15 cellular contexts compared by ENCODE assay signal in genomic region chr11:15525582-15525981, GRCh38.
DNase-seq lines count a peak whose midpoint lies in the region; ATAC-seq and TF ChIP-seq lines count a peak whose summit lies in the region.
"Had no signal": no experiment of that assay in that cellular context is flagged by ENCODE, and none has a peak within 500 bp of the region (broad histone marks: within the 10 kb centered on the region; RNA-seq: fewer than 3 reads in every experiment).

No MANE protein-coding gene starts in this region.

- no CpG with 5 or more reads among the region's 1 CpG for WGBS in right lobe of liver (ENCODE audit: insufficient coverage, low coverage, low lambda C conversion rate, missing lambda C conversion rate)

- no peak for TF ChIP-seq POLR2A in right lobe of liver (IDR thresholded peaks at IDR 0.05)

- TF ChIP-seq CTCF in C4-2B (conservative IDR thresholded peaks at IDR 0.05), result no peak
- no peak for TF ChIP-seq CTCF in right lobe of liver (IDR thresholded peaks at IDR 0.05)
- TF ChIP-seq CTCF in BE2C (IDR thresholded peaks at IDR 0.05; ENCODE audit: low read depth, low read length), result no peak

- ATAC-seq in right lobe of liver, result peak; percentile 77 to 86 (median 84)
- ATAC-seq: CD8-positive, alpha-beta T cell had no signal

- H3K27ac ChIP-seq in C4-2B, result peak overlapping the region; percentile 12; the same call in 1 of the 2 replicates
- H3K27ac ChIP-seq in right lobe of liver, result peak overlapping the region in 2 of 3 donors; percentile 53 to 74
- H3K27ac ChIP-seq: BLaER1, GM23248 had no signal

- TF ChIP-seq RAD21 in Ishikawa (IDR thresholded peaks at IDR 0.05; ENCODE audit: low read depth), result no peak

- intact Hi-C loops in right lobe of liver (cut with DNase I), result no loop called here

- no peak overlapping the region for H3K4me3 ChIP-seq in right lobe of liver
- no peak overlapping the region for H3K4me3 ChIP-seq in BE2C (ENCODE audit: low read depth, low read length)
- H3K4me3 ChIP-seq: BLaER1, GM23248, HAP-1 had no signal

- no peak for TF ChIP-seq EP300 in Ishikawa (IDR thresholded peaks at IDR 0.05; ENCODE audit: borderline replicate concordance)

- DNase-seq in NCI-H2029 treated with DMSO at 0.1 percent for 48 hours (lab: John Stamatoyannopoulos, UW), result peak; percentile 50
- peak; percentile 53 to 78 (median 67) for DNase-seq in right lobe of liver
- no peak for DNase-seq in SIG-M5 treated with dmso at 0.1 percent for 504 hours (lab: John Stamatoyannopoulos, UW; ENCODE audit: unreplicated experiment)
- DNase-seq in NCI-H2107 treated with DMSO at 0.1 percent for 48 hours (lab: John Stamatoyannopoulos, UW; ENCODE audit: unreplicated experiment), result no peak
- DNase-seq in BE2C, result no peak
- DNase-seq: ACHN; AML-193; Calu3; CD8-positive, alpha-beta T cell; GM23248; KBM-7 had no signal

- H3K36me3 ChIP-seq in right lobe of liver (no peaks in the 10 kb centered on the region), BE2C (no peaks in the 10 kb centered on the region)
- H3K36me3 ChIP-seq: BLaER1, HAP-1 had no signal

- H3K9me3 ChIP-seq in right lobe of liver, result no peaks in the 10 kb centered on the region
- H3K9me3 ChIP-seq in BE2C, result no peaks in the 10 kb centered on the region

- H3K4me1 ChIP-seq in right lobe of liver (peaks cover 0 to 22% (median 0%) of the 10 kb centered on the region in 4 donors), BE2C (no peaks in the 10 kb centered on the region)
- H3K4me1 ChIP-seq: BLaER1, HAP-1 had no signal

- H3K27me3 ChIP-seq in right lobe of liver (no peaks in the 10 kb centered on the region), BE2C (no peaks in the 10 kb centered on the region)
- H3K27me3 ChIP-seq: BLaER1 had no signal

TF ChIP-seq in Ishikawa, 13 proteins besides CTCF, POLR2A, EP300 and RAD21:
- TF ChIP-seq, protein P1, sequence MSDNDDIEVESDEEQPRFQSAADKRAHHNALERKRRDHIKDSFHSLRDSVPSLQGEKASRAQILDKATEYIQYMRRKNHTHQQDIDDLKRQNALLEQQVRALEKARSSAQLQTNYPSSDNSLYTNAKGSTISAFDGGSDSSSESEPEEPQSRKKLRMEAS (IDR thresholded peaks at IDR 0.05), result no peak
- TF ChIP-seq NFIC (IDR thresholded peaks at IDR 0.05), result peak; percentile 38; the same call in 1 of the 2 replicates
TF ChIP-seq in Ishikawa: peak in this region for 1.

Comparison
In these comparisons a context has a peak if more than half of its experiments do, and no peak if none do; other contexts are left out.
1. DNase-seq: peak in NCI-H2029 treated with DMSO at 0.1 percent for 48 hours (single experiment) and right lobe of liver (3 of 3); none in SIG-M5 treated with dmso at 0.1 percent for 504 hours (single experiment), NCI-H2107 treated with DMSO at 0.1 percent for 48 hours (single experiment) and BE2C (single experiment).